Comparison of ENCODE assay signal across 8 cellular contexts in genomic region chr4:82901129-82901718, GRCh38. TPM values are rescaled to one million over a fixed set of nuclear protein-coding genes. Genes with fewer than 3 reads are reported as not detected.
DNase-seq lines count a peak whose midpoint lies in the region; ATAC-seq and TF ChIP-seq lines count a peak whose summit lies in the region.

No MANE protein-coding gene starts in this region.

- H3K36me3 ChIP-seq in muscle layer of duodenum (ENCODE audit: control insufficient read depth in 1 of 2, insufficient read depth in 2 of 2, low read length in 2 of 2): peaks cover 0 to 16% of the 10 kb centered on the region in 2 donors

- H3K4me3 ChIP-seq in AG04450 (ENCODE audit: low read depth, low read length): peak overlapping the region; percentile 86
- peak overlapping the region; percentile 79 for H3K4me3 ChIP-seq in LNCaP clone FGC (ENCODE audit: low read depth, low read length)
- peak overlapping the region; percentile 84 for H3K4me3 ChIP-seq in coronary artery
- peak overlapping the region; percentile 84 to 96 for H3K4me3 ChIP-seq in muscle layer of duodenum (ENCODE audit: low read depth in 1 of 2, low read length in 2 of 2)

- DNase-seq in AG04450 (ENCODE audit: low read depth, low spot score) (no peak), LNCaP clone FGC (ENCODE audit: low read depth) (no peak), coronary artery (ENCODE audit: low spot score) (no peak), LoVo (ENCODE audit: low spot score) (no peak), T-helper 9 cell (no peak), AG20443 (ENCODE audit: low spot score) (no peak)

- no peak for ATAC-seq in GM21390 (IDR thresholded peaks at IDR 0.05; ENCODE audit: unreplicated experiment)

- TF ChIP-seq CTCF in AG04450 (IDR thresholded peaks at IDR 0.05; ENCODE audit: low read depth, low read length) (no peak), LNCaP clone FGC (IDR thresholded peaks at IDR 0.05; ENCODE audit: control insufficient read depth, extremely low read depth, insufficient read depth) (no peak), coronary artery (IDR thresholded peaks at IDR 0.05) (no peak)

- H3K27me3 ChIP-seq in AG04450 (ENCODE audit: control insufficient read depth, insufficient read depth, low read length) (no peaks in the 10 kb centered on the region), muscle layer of duodenum (ENCODE audit: low read depth, low read length) (no peaks in the 10 kb centered on the region)

- POLR2A ChIA-PET in AG04450 (lab: Yijun Ruan, JAX): interaction anchor here (0.6 to 2.1 kb wide), 6 partner anchors 36 to 469 kb away, joined by 4 to 14 read pairs (median 6); partner anchors contain the start of gene COPS4

- H3K27ac ChIP-seq in AG04450 (ENCODE audit: low read depth, low read length) (peak overlapping the region; percentile 99), coronary artery (peak overlapping the region; percentile 96 to 100), muscle layer of duodenum (ENCODE audit: low read length) (peak overlapping the region; percentile 99)

- H3K9me3 ChIP-seq in AG04450 (ENCODE audit: control insufficient read depth, insufficient read depth, low read length): no peaks in the 10 kb centered on the region
- H3K9me3 ChIP-seq in muscle layer of duodenum (ENCODE audit: control insufficient read depth in 1 of 2, low read length in 2 of 2): no peaks in the 10 kb centered on the region

- peaks cover 13 to 35% of the 10 kb centered on the region in 2 donors for H3K4me1 ChIP-seq in muscle layer of duodenum (ENCODE audit: control insufficient read depth in 1 of 2, insufficient read depth in 2 of 2, low read length in 2 of 2)

- CTCF ChIA-PET in AG04450 (lab: Charles Lee): interaction anchor here (0.7 to 1.0 kb wide), 2 partner anchors 11 to 380 kb away, joined by 3 read pairs; no protein-coding TSS in a partner anchor

RNA-seq across cellular contexts. Expression of gene THAP9, which starts 0.7 kb away (rescaled TPM):
- 2.2 and 3.2 TPM in 2 replicates for polyA plus RNA-seq in AG04450 (2011; rRNA removed)
- polyA minus RNA-seq in AG04450 (2011; rRNA and poly(A)+ RNA removed): 1.2 and 3.0 TPM in 2 replicates

RNA-seq across cellular contexts. Expression of gene SEC31A, which starts 10.3 kb away (rescaled TPM):
- polyA plus RNA-seq in AG04450 (2011; rRNA removed): 383 and 436 TPM in 2 replicates
- polyA minus RNA-seq in AG04450 (2011; rRNA and poly(A)+ RNA removed): 395 and 404 TPM in 2 replicates
